In genomic region chr6:13413906-13414555, GRCh38 we compare ENCODE assay signal across 1 cellular context.
TF ChIP-seq lines count a peak whose summit lies in the region.

No MANE protein-coding gene starts in this region.

TF ChIP-seq in HepG2, 621 proteins besides CTCF, POLR2A, EP300 and RAD21 (continued from another document):
- no peak for TF ChIP-seq NFAT5 (CRISPR knock-in tag; IDR thresholded peaks at IDR 0.05)
- TF ChIP-seq ZNF501 (CRISPR knock-in tag; IDR thresholded peaks at IDR 0.05), result no peak
- TF ChIP-seq ZNF570 (CRISPR knock-in tag; IDR thresholded peaks at IDR 0.05; ENCODE audit: borderline replicate concordance), result no peak
- no peak for TF ChIP-seq ONECUT2 (CRISPR knock-in tag; IDR thresholded peaks at IDR 0.05)
- no peak for TF ChIP-seq ZNF607 (CRISPR knock-in tag; IDR thresholded peaks at IDR 0.05; ENCODE audit: borderline replicate concordance)
- TF ChIP-seq PPARG (CRISPR knock-in tag; conservative IDR thresholded peaks at IDR 0.05), result no peak
- no peak for TF ChIP-seq ZNF34 (CRISPR knock-in tag; IDR thresholded peaks at IDR 0.05; ENCODE audit: borderline replicate concordance)
- no peak for TF ChIP-seq KMT2A (CRISPR knock-in tag; IDR thresholded peaks at IDR 0.05)
- TF ChIP-seq IKZF4 (CRISPR knock-in tag; IDR thresholded peaks at IDR 0.05; ENCODE audit: borderline replicate concordance, low read depth, not compliant biosample characterization), result no peak
- no peak for TF ChIP-seq MTERF4 (CRISPR knock-in tag; IDR thresholded peaks at IDR 0.05)
- TF ChIP-seq ZFP90 (CRISPR knock-in tag; IDR thresholded peaks at IDR 0.05; ENCODE audit: borderline replicate concordance), result 0 out of 2 replicates have a peak, but pooled peaks have one; percentile 7
- no peak; the same call in 1 of the 2 replicates for TF ChIP-seq SNAPC5 (CRISPR knock-in tag; IDR thresholded peaks at IDR 0.05; ENCODE audit: borderline replicate concordance)
- no peak for TF ChIP-seq TFDP1 (CRISPR knock-in tag; IDR thresholded peaks at IDR 0.05; ENCODE audit: borderline replicate concordance)
- no peak for TF ChIP-seq SMAD3 (CRISPR knock-in tag; IDR thresholded peaks at IDR 0.05)
- no peak for TF ChIP-seq ZNF691 (CRISPR knock-in tag; IDR thresholded peaks at IDR 0.05; ENCODE audit: borderline replicate concordance, low read depth)
- TF ChIP-seq EED (CRISPR knock-in tag; IDR thresholded peaks at IDR 0.05), result no peak
- TF ChIP-seq SMC3 (IDR thresholded peaks at IDR 0.05; ENCODE audit: low read length), result no peak
- no peak for TF ChIP-seq SP4 (CRISPR knock-in tag; IDR thresholded peaks at IDR 0.05)
- TF ChIP-seq ZNF44 (CRISPR knock-in tag; IDR thresholded peaks at IDR 0.05), result 0 out of 2 replicates have a peak, but pooled peaks have one; percentile 16
- TF ChIP-seq PRDM10 (CRISPR knock-in tag; IDR thresholded peaks at IDR 0.05; ENCODE audit: low read depth), result no peak
- TF ChIP-seq ZFY (CRISPR knock-in tag; IDR thresholded peaks at IDR 0.05), result no peak
- no peak for TF ChIP-seq ZNF468 (CRISPR knock-in tag; IDR thresholded peaks at IDR 0.05)
- no peak for TF ChIP-seq FOSL1 (CRISPR knock-in tag; IDR thresholded peaks at IDR 0.05; ENCODE audit: borderline replicate concordance)
- TF ChIP-seq ZNF276 (CRISPR knock-in tag; IDR thresholded peaks at IDR 0.05; ENCODE audit: low read depth), result no peak
- TF ChIP-seq ZBTB39 (CRISPR knock-in tag; IDR thresholded peaks at IDR 0.05), result no peak
- TF ChIP-seq KMT2B (CRISPR knock-in tag; IDR thresholded peaks at IDR 0.05), result no peak
- no peak for TF ChIP-seq GATAD1 (CRISPR knock-in tag; IDR thresholded peaks at IDR 0.05)
- peak; percentile 4; the same call in 1 of the 2 replicates for TF ChIP-seq BORCS8-MEF2B (CRISPR knock-in tag; IDR thresholded peaks at IDR 0.05)
- no peak for TF ChIP-seq ZNF30 (CRISPR knock-in tag; IDR thresholded peaks at IDR 0.05)
- TF ChIP-seq MAZ (IDR thresholded peaks at IDR 0.05; ENCODE audit: borderline replicate concordance, low read depth, low read length), result no peak
- TF ChIP-seq MAZ (CRISPR knock-in tag; IDR thresholded peaks at IDR 0.05; ENCODE audit: low read depth), result peak; percentile 25; the same call in 1 of the 2 replicates
- TF ChIP-seq NR2F6 (IDR thresholded peaks at IDR 0.05), result no peak
- no peak for TF ChIP-seq NR2F6 (CRISPR knock-in tag; IDR thresholded peaks at IDR 0.05)
- no peak for TF ChIP-seq BRF2 (CRISPR knock-in tag; IDR thresholded peaks at IDR 0.05)
- TF ChIP-seq PAX8 (CRISPR knock-in tag; IDR thresholded peaks at IDR 0.05; ENCODE audit: borderline replicate concordance), result 0 out of 2 replicates have a peak, but pooled peaks have one; percentile 37
- no peak for TF ChIP-seq XBP1 (CRISPR knock-in tag; IDR thresholded peaks at IDR 0.05)
- no peak for TF ChIP-seq BRD4 (CRISPR knock-in tag; IDR thresholded peaks at IDR 0.05)
- no peak for TF ChIP-seq SETDB1 (CRISPR knock-in tag; IDR thresholded peaks at IDR 0.05; ENCODE audit: borderline replicate concordance)
- TF ChIP-seq CREM (IDR thresholded peaks at IDR 0.05), result 0 out of 2 replicates have a peak, but pooled peaks have one; percentile 4
- TF ChIP-seq CREM (CRISPR knock-in tag; IDR thresholded peaks at IDR 0.05), result no peak
- no peak for TF ChIP-seq ZFP91 (CRISPR knock-in tag; IDR thresholded peaks at IDR 0.05; ENCODE audit: borderline replicate concordance)
- 0 out of 2 replicates have a peak, but pooled peaks have one; percentile 4 for TF ChIP-seq ZSCAN29 (CRISPR knock-in tag; conservative IDR thresholded peaks at IDR 0.05)
- TF ChIP-seq ZNF317 (CRISPR knock-in tag; IDR thresholded peaks at IDR 0.05), result no peak
- TF ChIP-seq ZNF264 (CRISPR knock-in tag; IDR thresholded peaks at IDR 0.05), result no peak
- no peak for TF ChIP-seq SNAI1 (CRISPR knock-in tag; IDR thresholded peaks at IDR 0.05; ENCODE audit: borderline replicate concordance)
- no peak for TF ChIP-seq ZFP62 (CRISPR knock-in tag; IDR thresholded peaks at IDR 0.05)
- TF ChIP-seq MTF1 (CRISPR knock-in tag; IDR thresholded peaks at IDR 0.05), result 0 out of 2 replicates have a peak, but pooled peaks have one; percentile 0
- no peak for TF ChIP-seq ZSCAN30 (CRISPR knock-in tag; IDR thresholded peaks at IDR 0.05)
- no peak for TF ChIP-seq RBFOX2 (IDR thresholded peaks at IDR 0.05; ENCODE audit: low read depth, low read length)
TF ChIP-seq in HepG2: peak in this region for 12.
